25 cellular contexts compared by ENCODE assay signal in the genomic region with DNA sequence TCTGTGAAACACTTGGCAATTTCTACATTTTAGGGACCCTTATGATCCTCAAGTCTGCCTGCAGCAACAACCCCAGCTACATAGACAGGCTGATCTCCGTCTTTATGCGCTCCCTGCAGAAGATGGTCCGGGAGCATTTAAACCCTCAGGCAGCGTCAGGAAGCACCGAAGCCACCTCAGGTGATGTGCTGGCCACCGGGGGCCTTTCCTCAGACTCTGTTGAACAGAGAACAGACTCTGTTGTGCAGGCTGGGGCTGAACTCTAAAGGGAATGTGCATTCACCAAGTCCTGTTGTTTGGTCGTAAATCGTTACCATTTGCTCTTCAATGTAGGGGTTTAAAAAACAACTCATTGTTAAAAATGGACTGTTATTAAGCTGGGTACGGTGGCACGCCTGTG.
"Had no signal": no experiment of that assay in that cellular context is flagged by ENCODE, and none has a peak within 500 bp of the region (broad histone marks: within the 10 kb centered on the region; RNA-seq: fewer than 3 reads in every experiment).

No MANE protein-coding gene starts in this region.

- H3K27me3 Mint-ChIP-seq: dendritic cell treated with granulocyte-macrophage colony-stimulating factor and Interleukin-4, amounts not matched to agents 40 ng/mL and 50 ng/mL, for 4 days; effector memory CD8-positive, alpha-beta T cell had no signal

- H3K9me3 Mint-ChIP-seq: dendritic cell treated with granulocyte-macrophage colony-stimulating factor and Interleukin-4, amounts not matched to agents 40 ng/mL and 50 ng/mL, for 4 days; effector memory CD8-positive, alpha-beta T cell; endodermal cell had no signal

- H3K4me3 Mint-ChIP-seq: dendritic cell treated with granulocyte-macrophage colony-stimulating factor and Interleukin-4, amounts not matched to agents 40 ng/mL and 50 ng/mL, for 4 days; effector memory CD8-positive, alpha-beta T cell; endodermal cell had no signal

- FAIRE-seq: endometrium, islet of Langerhans, keratinocyte had no signal

- H3K4me3 ChIP-seq: colonic mucosa, esophagus squamous epithelium, gastrocnemius medialis, heart right ventricle, left lung, lower lobe of right lung had no signal

- H3K4me1 ChIP-seq: colonic mucosa, gastrocnemius medialis, heart right ventricle, left lung, lower lobe of right lung had no signal

- H3K27me3 ChIP-seq: colonic mucosa, esophagus squamous epithelium, gastrocnemius medialis, heart right ventricle, left lung had no signal

- ATAC-seq: effector memory CD8-positive, alpha-beta T cell; esophagus mucosa; gastrocnemius medialis; heart right ventricle; left cardiac atrium; left lung; left ventricle myocardium superior; lower lobe of right lung had no signal

- H3K27ac ChIP-seq: colonic mucosa, epithelial cell of prostate, esophagus squamous epithelium, gastrocnemius medialis, heart right ventricle, left lung, lower lobe of right lung had no signal

- H3K27ac Mint-ChIP-seq: dendritic cell treated with granulocyte-macrophage colony-stimulating factor and Interleukin-4, amounts not matched to agents 40 ng/mL and 50 ng/mL, for 4 days; endodermal cell had no signal

- H3K9me3 ChIP-seq: colonic mucosa, esophagus squamous epithelium, gastrocnemius medialis, heart right ventricle, left lung, lower lobe of right lung had no signal

- DNase-seq: colonic mucosa; cortex of kidney; effector CD8-positive, alpha-beta T cell; effector memory CD8-positive, alpha-beta T cell; endodermal cell; erythroblast; esophagus squamous epithelium; foreskin fibroblast; foreskin melanocyte; gastrocnemius medialis; glutamatergic neuron; heart right ventricle; hippocampal formation; left cardiac atrium; left lung; left ventricle myocardium superior; lower lobe of right lung; mesenchymal stem cell; midbrain had no signal

- H3K4me1 Mint-ChIP-seq: endodermal cell had no signal
